2 cellular contexts compared by ENCODE assay signal in genomic region chrX:51395474-51395806, GRCh38.
TF ChIP-seq lines count a peak whose summit lies in the region.

No MANE protein-coding gene starts in this region.

TF ChIP-seq in A549, 52 proteins besides CTCF, POLR2A, EP300 and RAD21 (continued from another document):
- TF ChIP-seq ATOH8 (CRISPR knock-in tag; IDR thresholded peaks at IDR 0.05; ENCODE audit: low read depth) (no peak), HOXB13 (CRISPR knock-in tag; IDR thresholded peaks at IDR 0.05; ENCODE audit: low read depth) (no peak), NR3C1 (IDR thresholded peaks at IDR 0.05) (no peak), HDAC2 (IDR thresholded peaks at IDR 0.05) (no peak)

TF ChIP-seq in HEK293, 187 proteins besides CTCF, POLR2A, EP300 and RAD21 (continued from another document):
- TF ChIP-seq, protein P1, sequence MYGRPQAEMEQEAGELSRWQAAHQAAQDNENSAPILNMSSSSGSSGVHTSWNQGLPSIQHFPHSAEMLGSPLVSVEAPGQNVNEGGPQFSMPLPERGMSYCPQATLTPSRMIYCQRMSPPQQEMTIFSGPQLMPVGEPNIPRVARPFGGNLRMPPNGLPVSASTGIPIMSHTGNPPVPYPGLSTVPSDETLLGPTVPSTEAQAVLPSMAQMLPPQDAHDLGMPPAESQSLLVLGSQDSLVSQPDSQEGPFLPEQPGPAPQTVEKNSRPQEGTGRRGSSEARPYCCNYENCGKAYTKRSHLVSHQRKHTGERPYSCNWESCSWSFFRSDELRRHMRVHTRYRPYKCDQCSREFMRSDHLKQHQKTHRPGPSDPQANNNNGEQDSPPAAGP (tag by site-specific recombination; IDR thresholded peaks at IDR 0.05): no peak
- TF ChIP-seq, protein P2, sequence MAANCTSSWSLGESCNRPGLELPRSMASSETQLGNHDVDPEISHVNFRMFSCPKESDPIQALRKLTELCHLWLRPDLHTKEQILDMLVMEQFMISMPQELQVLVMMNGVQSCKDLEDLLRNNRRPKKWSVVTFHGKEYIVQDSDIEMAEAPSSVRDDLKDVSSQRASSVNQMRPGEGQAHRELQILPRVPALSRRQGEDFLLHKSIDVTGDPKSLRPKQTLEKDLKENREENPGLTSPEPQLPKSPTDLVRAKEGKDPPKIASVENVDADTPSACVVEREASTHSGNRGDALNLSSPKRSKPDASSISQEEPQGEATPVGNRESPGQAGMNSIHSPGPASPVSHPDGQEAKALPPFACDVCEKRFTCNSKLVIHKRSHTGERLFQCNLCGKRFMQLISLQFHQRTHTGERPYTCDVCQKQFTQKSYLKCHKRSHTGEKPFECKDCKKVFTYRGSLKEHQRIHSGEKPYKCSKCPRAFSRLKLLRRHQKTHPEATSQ (tag by site-specific recombination; IDR thresholded peaks at IDR 0.05): no peak
TF ChIP-seq in HEK293: peak in this region for 0.
